3 cellular contexts compared by ENCODE assay signal in genomic region chr1:9449976-9450696, GRCh38.
TF ChIP-seq lines count a peak whose summit lies in the region.

No MANE protein-coding gene starts in this region.

TF ChIP-seq in SK-N-SH, 30 proteins besides CTCF, POLR2A, EP300 and RAD21:
- TF ChIP-seq TAF1 (IDR thresholded peaks at IDR 0.05; ENCODE audit: borderline replicate concordance, low read depth, low read length) (no peak), PBX3 (IDR thresholded peaks at IDR 0.05) (no peak), FOXJ3 (CRISPR knock-in tag; IDR thresholded peaks at IDR 0.05) (no peak), ELF1 (IDR thresholded peaks at IDR 0.05) (no peak), GATA2 (CRISPR knock-in tag; IDR thresholded peaks at IDR 0.05) (no peak), GABPA (IDR thresholded peaks at IDR 0.05; ENCODE audit: low read depth) (no peak), FOSL2 (IDR thresholded peaks at IDR 0.05; ENCODE audit: borderline replicate concordance, low read depth) (no peak), MXI1 (IDR thresholded peaks at IDR 0.05; ENCODE audit: low read depth, low read length) (no peak), USF1 (IDR thresholded peaks at IDR 0.05; ENCODE audit: borderline replicate concordance, low read depth) (no peak)

TF ChIP-seq in SK-N-SH treated with all-trans-retinoic acid at 6 μM for 48 hours, 23 proteins besides CTCF, POLR2A, EP300 and RAD21:
- no peak for TF ChIP-seq OSR1 (CRISPR knock-in tag; IDR thresholded peaks at IDR 0.05)
- no peak for TF ChIP-seq ZNF565 (CRISPR knock-in tag; conservative IDR thresholded peaks at IDR 0.05; ENCODE audit: low read depth)
- TF ChIP-seq CSDC2 (CRISPR knock-in tag; IDR thresholded peaks at IDR 0.05): no peak
- TF ChIP-seq ZFP30 (CRISPR knock-in tag; IDR thresholded peaks at IDR 0.05): no peak
- no peak for TF ChIP-seq GLIS3 (CRISPR knock-in tag; IDR thresholded peaks at IDR 0.05)
- no peak for TF ChIP-seq CREB5 (CRISPR knock-in tag; IDR thresholded peaks at IDR 0.05; ENCODE audit: low read depth)
- TF ChIP-seq CSRNP3 (CRISPR knock-in tag; IDR thresholded peaks at IDR 0.05): no peak
- TF ChIP-seq ZFP3 (CRISPR knock-in tag; IDR thresholded peaks at IDR 0.05): no peak

TF ChIP-seq in H1, 55 proteins besides CTCF, POLR2A, EP300 and RAD21:
- TF ChIP-seq EGR1 (IDR thresholded peaks at IDR 0.05; ENCODE audit: borderline replicate concordance, low read depth, low read length): no peak
- no peak for TF ChIP-seq TBP (IDR thresholded peaks at IDR 0.05; ENCODE audit: low read depth, low read length)
- no peak for TF ChIP-seq SP1 (IDR thresholded peaks at IDR 0.05; ENCODE audit: low read depth, low read length)
- TF ChIP-seq HDAC2 (IDR thresholded peaks at IDR 0.05; ENCODE audit: borderline replicate concordance in 1 of 2, low read depth in 2 of 2, low read length in 2 of 2): no peak
- no peak for TF ChIP-seq TAF1 (IDR thresholded peaks at IDR 0.05; ENCODE audit: low read depth, low read length)
- no peak for TF ChIP-seq SP2 (IDR thresholded peaks at IDR 0.05; ENCODE audit: low read length)
- TF ChIP-seq JUN (IDR thresholded peaks at IDR 0.05; ENCODE audit: low read depth, low read length): no peak
- no peak for TF ChIP-seq JUND (IDR thresholded peaks at IDR 0.05; ENCODE audit: low read length)
- TF ChIP-seq NRF1 (IDR thresholded peaks at IDR 0.05; ENCODE audit: low read depth, low read length): no peak
- no peak for TF ChIP-seq SIRT6 (IDR thresholded peaks at IDR 0.05; ENCODE audit: low read length)
- TF ChIP-seq SIX5 (IDR thresholded peaks at IDR 0.05; ENCODE audit: low read depth, low read length): no peak
- no peak for TF ChIP-seq CBX5 (IDR thresholded peaks at IDR 0.05; ENCODE audit: low read depth, low read length)
- no peak for TF ChIP-seq CTBP2 (IDR thresholded peaks at IDR 0.05; ENCODE audit: borderline replicate concordance, insufficient read depth, insufficient read length, low read length)
- TF ChIP-seq SP4 (IDR thresholded peaks at IDR 0.05; ENCODE audit: low read length): no peak
TF ChIP-seq in H1: peak in this region for 0.
